In the genomic region with DNA sequence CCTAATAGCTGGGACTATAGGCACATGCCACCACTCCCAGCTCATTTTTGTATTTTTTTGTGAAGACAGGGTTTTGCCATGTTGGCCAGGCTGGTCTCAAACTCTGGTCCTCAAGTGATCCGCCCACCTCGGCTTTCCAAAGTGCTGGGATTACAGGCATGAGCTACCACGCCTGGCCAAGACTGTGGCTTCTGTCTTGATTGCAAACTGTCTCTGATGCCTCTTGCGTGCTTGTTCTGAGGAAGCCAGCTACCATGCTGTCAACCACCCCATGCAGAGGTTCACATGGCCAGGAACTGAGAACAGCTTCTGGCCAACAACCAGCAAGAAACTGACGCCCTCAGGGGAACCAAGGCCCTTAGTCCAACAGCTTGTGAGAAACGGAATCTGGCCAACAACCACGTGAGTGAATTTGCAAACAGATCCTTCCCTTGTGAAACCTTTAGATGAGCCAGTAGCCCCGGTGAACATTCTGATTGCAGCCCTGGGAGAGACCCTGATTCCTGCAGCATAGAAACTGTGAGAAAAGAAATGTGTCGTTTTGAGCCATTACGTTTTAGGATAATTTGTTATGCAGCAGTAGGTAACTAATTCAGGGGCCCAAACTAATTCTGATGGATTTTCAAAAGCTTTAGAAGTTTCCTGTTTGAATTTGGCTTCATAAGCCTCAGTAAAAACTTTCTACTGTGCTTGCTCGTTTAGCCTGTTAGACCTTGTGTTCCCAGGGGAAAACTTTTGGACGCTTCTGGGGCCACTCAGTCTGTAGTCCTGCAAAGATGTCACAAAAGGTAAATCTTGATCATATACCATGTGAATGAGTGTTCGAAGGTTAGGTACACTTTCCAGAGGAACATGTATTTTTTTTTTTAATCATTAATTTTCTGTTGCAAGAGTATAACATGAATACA, we compare ENCODE assay signal across 9 cellular contexts.
DNase-seq lines count a peak whose midpoint lies in the region; ATAC-seq and TF ChIP-seq lines count a peak whose summit lies in the region.
"Had no signal": no experiment of that assay in that cellular context is flagged by ENCODE, and none has a peak within 500 bp of the region (broad histone marks: within the 10 kb centered on the region; RNA-seq: fewer than 3 reads in every experiment).

No MANE protein-coding gene starts in this region.

- dilution Hi-C loops in mammary epithelial cell (cut with HindIII; ENCODE audit: low sequenced_read_pairs), result no loop called here

- H3K9me3 Mint-ChIP-seq in CD14-positive monocyte (peaks cover 0 to 1% (median 0%) of the 10 kb centered on the region in 7 donors), progenitor cell of endocrine pancreas (ENCODE audit: low read depth) (peaks cover 3% of the 10 kb centered on the region)
- H3K9me3 Mint-ChIP-seq: central memory CD8-positive, alpha-beta T cell had no signal

- BruUV-seq in mammary epithelial cell (replicated peaks; lab: Mats Ljungman, UMichigan), result no TSS peak

- in situ Hi-C loops in mammary epithelial cell (cut with MboI; ENCODE audit: low sequenced_read_pairs in 2 of 2), result no loop called here

- DNase-seq in CD14-positive monocyte (ENCODE audit: low spot score) (peak; percentile 46), mammary epithelial cell (no peak), progenitor cell of endocrine pancreas (ENCODE audit: low spot score, unreplicated experiment) (no peak), GF-D8 (lab: John Stamatoyannopoulos, UW) (no peak), NCI-H2196 (lab: John Stamatoyannopoulos, UW; ENCODE audit: unreplicated experiment) (no peak), KG1 (lab: John Stamatoyannopoulos, UW) (no peak)

- peak overlapping the region; percentile 59 for H2AFZ ChIP-seq in mammary epithelial cell (ENCODE audit: low read depth, low read length)

- peak overlapping the region in 4 of 7 donors; percentile 3 to 60 (median 48) for H3K27ac Mint-ChIP-seq in CD14-positive monocyte
- H3K27ac Mint-ChIP-seq in progenitor cell of endocrine pancreas, result peak overlapping the region; percentile 36

- H3K4me3 Mint-ChIP-seq in CD14-positive monocyte, result no peak overlapping the region
- no peak overlapping the region for H3K4me3 Mint-ChIP-seq in progenitor cell of endocrine pancreas (ENCODE audit: low read depth)
- H3K4me3 Mint-ChIP-seq: central memory CD8-positive, alpha-beta T cell had no signal

- ATAC-seq in GM19463 (IDR thresholded peaks at IDR 0.05; ENCODE audit: unreplicated experiment), result peak; percentile 92
- peak; percentile 87 for ATAC-seq in HG03439 (IDR thresholded peaks at IDR 0.05; ENCODE audit: unreplicated experiment)

- H3K4me3 ChIP-seq in mammary epithelial cell (replicated peaks in 1 of 3; ENCODE audit: insufficient read depth in 1 of 3, low read depth in 2 of 3, low read length in 3 of 3), result no peak overlapping the region

- H3K4me1 ChIP-seq in mammary epithelial cell (ENCODE audit: insufficient read depth, low read length), result peaks cover 14% of the 10 kb centered on the region

- H4K20me1 ChIP-seq in mammary epithelial cell (ENCODE audit: insufficient read depth, low read length), result no peaks in the 10 kb centered on the region

- CTCF ChIA-PET in mammary epithelial cell (lab: Charles Lee; ENCODE audit: low non-redundant PET), result no interaction called here

- H3K9ac ChIP-seq in mammary epithelial cell (ENCODE audit: insufficient read depth, low read length), result no peak overlapping the region

- H3K4me2 ChIP-seq in mammary epithelial cell (ENCODE audit: insufficient read depth, low read depth, low read length), result no peak overlapping the region

- no peaks in the 10 kb centered on the region for H3K36me3 ChIP-seq in mammary epithelial cell (ENCODE audit: insufficient read depth, low read length)

- H3K27me3 ChIP-seq in mammary epithelial cell (ENCODE audit: insufficient read depth, low read length), result no peaks in the 10 kb centered on the region

- H3K9me3 ChIP-seq in mammary epithelial cell (replicated peaks; ENCODE audit: insufficient read depth, low read length), result no peaks in the 10 kb centered on the region

- 52% methylated on average over 13 of the region's 13 CpGs for WGBS in mammary epithelial cell (ENCODE audit: low coverage, missing lambda C conversion rate)

- H3K4me1 Mint-ChIP-seq in CD14-positive monocyte (peaks cover 19% of the 10 kb centered on the region), progenitor cell of endocrine pancreas (ENCODE audit: low read depth) (peaks cover 10% of the 10 kb centered on the region)
- H3K4me1 Mint-ChIP-seq: central memory CD8-positive, alpha-beta T cell had no signal

- H3K27ac ChIP-seq in mammary epithelial cell (ENCODE audit: insufficient read depth, low read depth, low read length), result no peak overlapping the region

- no peak for TF ChIP-seq CTCF in CD14-positive monocyte (IDR thresholded peaks at IDR 0.05)
- TF ChIP-seq CTCF in mammary epithelial cell (conservative IDR thresholded peaks at IDR 0.05 in 1 of 2, IDR thresholded peaks at IDR 0.05 in 1 of 2; ENCODE audit: extremely low read depth in 1 of 2, insufficient read depth in 1 of 2, low read depth in 1 of 2, low read length in 2 of 2), result no peak
- TF ChIP-seq CTCF in progenitor cell of endocrine pancreas (IDR thresholded peaks at IDR 0.05; ENCODE audit: unreplicated experiment), result no peak

- intact Hi-C loops in CD14-positive monocyte (cut with micrococcal nuclease) (no loop called here), mammary epithelial cell (cut with micrococcal nuclease) (loop anchor here (1.0 to 10.0 kb wide), 4 partner anchors 91 to 548 kb away; a partner anchor contains a TSS)

- no peaks in the 10 kb centered on the region for H3K36me3 Mint-ChIP-seq in CD14-positive monocyte
- H3K36me3 Mint-ChIP-seq in progenitor cell of endocrine pancreas (ENCODE audit: insufficient read depth), result no peaks in the 10 kb centered on the region

- peaks cover 0 to 36% (median 1%) of the 10 kb centered on the region in 3 donors for H3K27me3 Mint-ChIP-seq in CD14-positive monocyte (ENCODE audit: low read depth in 3 of 3)
- H3K27me3 Mint-ChIP-seq in progenitor cell of endocrine pancreas, result no peaks in the 10 kb centered on the region
- H3K27me3 Mint-ChIP-seq: central memory CD8-positive, alpha-beta T cell had no signal

- no peaks in the 10 kb centered on the region for H3K79me2 ChIP-seq in mammary epithelial cell (ENCODE audit: insufficient read depth, low read length)
